ENCODE assay signal across 18 cellular contexts in the genomic region with DNA sequence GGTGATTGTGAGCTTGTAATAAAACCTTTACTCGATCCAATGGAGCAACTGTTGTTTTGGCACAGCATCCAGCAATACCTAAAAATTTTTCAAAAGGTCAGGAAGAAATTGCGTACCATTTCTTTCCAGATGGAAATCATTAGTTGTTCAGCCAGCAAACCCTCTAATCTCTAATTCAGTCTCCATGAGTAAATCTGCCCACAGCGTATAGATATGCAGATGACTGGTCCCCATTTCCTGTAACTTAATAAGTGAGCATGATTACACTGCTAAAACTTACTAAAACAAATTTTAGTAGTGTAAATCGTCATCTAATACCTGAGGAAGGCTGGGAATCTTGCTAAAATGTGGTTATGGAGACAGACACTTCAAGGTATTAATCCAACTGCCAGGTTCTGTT. TPM values are rescaled to one million over a fixed set of nuclear protein-coding genes. Genes with fewer than 3 reads are reported as not detected.
DNase-seq lines count a peak whose midpoint lies in the region; ATAC-seq and TF ChIP-seq lines count a peak whose summit lies in the region.
"Had no signal": no experiment of that assay in that cellular context is flagged by ENCODE, and none has a peak within 500 bp of the region (broad histone marks: within the 10 kb centered on the region; RNA-seq: fewer than 3 reads in every experiment).

No MANE protein-coding gene starts in this region.

- H3K4me3 Mint-ChIP-seq in activated T-cell treated with anti-CD3 and anti-CD28 coated beads, Interleukin-2, amount 50 U/mL, for 24 hours: no peak overlapping the region
- H3K4me3 Mint-ChIP-seq in progenitor cell of endocrine pancreas (ENCODE audit: low read depth): no peak overlapping the region
- H3K4me3 Mint-ChIP-seq: activated CD8-positive, alpha-beta T cell treated with anti-CD3 and anti-CD28 coated beads, Interleukin-2, amount 10 ng/mL, durations not matched to agents 7 days and 5 days had no signal

- H3K4me1 ChIP-seq in right cardiac atrium (ENCODE audit: control insufficient read depth, insufficient read depth, low read length): no peaks in the 10 kb centered on the region

- no peak overlapping the region for H3K27ac ChIP-seq in right cardiac atrium (ENCODE audit: low read length)

- H3K4me1 Mint-ChIP-seq in activated T-cell treated with anti-CD3 and anti-CD28 coated beads, Interleukin-2, amount 50 U/mL, for 24 hours (ENCODE audit: low read depth): peaks cover 9% of the 10 kb centered on the region
- H3K4me1 Mint-ChIP-seq in progenitor cell of endocrine pancreas (ENCODE audit: low read depth): peaks cover 16% of the 10 kb centered on the region

- no peaks in the 10 kb centered on the region for H3K9me3 Mint-ChIP-seq in activated T-cell treated with anti-CD3 and anti-CD28 coated beads, Interleukin-2, amount 50 U/mL, for 24 hours
- H3K9me3 Mint-ChIP-seq in progenitor cell of endocrine pancreas (ENCODE audit: low read depth): no peaks in the 10 kb centered on the region

- H3K36me3 Mint-ChIP-seq in activated T-cell treated with anti-CD3 and anti-CD28 coated beads, Interleukin-2, amount 50 U/mL, for 24 hours (ENCODE audit: low read depth): peaks cover 50% of the 10 kb centered on the region
- peaks cover 7% of the 10 kb centered on the region for H3K36me3 Mint-ChIP-seq in progenitor cell of endocrine pancreas (ENCODE audit: insufficient read depth)

- intact Hi-C loops in right cardiac atrium (cut with DNase I): no loop called here

- TF ChIP-seq CTCF in epithelial cell of esophagus (IDR thresholded peaks at IDR 0.05; ENCODE audit: insufficient read depth, low read depth, low read length, missing control alignments) (no peak), progenitor cell of endocrine pancreas (IDR thresholded peaks at IDR 0.05; ENCODE audit: unreplicated experiment) (no peak)

- H3K27me3 ChIP-seq in right cardiac atrium (ENCODE audit: control insufficient read depth, insufficient read depth): no peaks in the 10 kb centered on the region

- 64% methylated on average over 4 of the region's 4 CpGs for WGBS in right cardiac atrium

- ATAC-seq in right cardiac atrium: no peak
- ATAC-seq in GM18861 (IDR thresholded peaks at IDR 0.05; ENCODE audit: unreplicated experiment): no peak
- ATAC-seq in GM18520 (IDR thresholded peaks at IDR 0.05; ENCODE audit: unreplicated experiment): no peak
- ATAC-seq: activated CD8-positive, alpha-beta T cell treated with anti-CD3 and anti-CD28 coated beads, Interleukin-2, amount 10 ng/mL, durations not matched to agents 7 days and 5 days; Panc1; sciatic nerve had no signal

- no peaks in the 10 kb centered on the region for H3K27me3 Mint-ChIP-seq in activated T-cell treated with anti-CD3 and anti-CD28 coated beads, Interleukin-2, amount 50 U/mL, for 24 hours
- no peaks in the 10 kb centered on the region for H3K27me3 Mint-ChIP-seq in progenitor cell of endocrine pancreas

- H3K4me3 ChIP-seq in epithelial cell of esophagus (ENCODE audit: low read length): no peak overlapping the region
- no peak overlapping the region for H3K4me3 ChIP-seq in right cardiac atrium (ENCODE audit: low read length)

- no peak for DNase-seq in activated T-cell treated with anti-CD3 and anti-CD28 coated beads, Interleukin-2, amount 50 U/mL, for 24 hours
- DNase-seq in activated T-cell treated with anti-CD3 and anti-CD28 coated beads, Interleukin-2, amount 50 U/mL, for 1 hour: no peak
- DNase-seq in HS-5 (ENCODE audit: low read depth): peak; percentile 56
- peak; percentile 13 for DNase-seq in epithelial cell of esophagus (ENCODE audit: low read depth)
- no peak for DNase-seq in progenitor cell of endocrine pancreas (ENCODE audit: low spot score, unreplicated experiment)
- no peak for DNase-seq in right cardiac atrium
- DNase-seq: activated CD8-positive, alpha-beta T cell treated with anti-CD3 and anti-CD28 coated beads, Interleukin-2, amount 10 ng/mL, durations not matched to agents 7 days and 5 days; activated gamma-delta T cell; effector CD4-positive, alpha-beta T cell; KBM-7; NCI-H1092 treated with DMSO at 0.1 percent for 48 hours; NCI-H82; stimulated activated CD4-positive, alpha-beta T cell treated with anti-CD3 and anti-CD28 coated beads, Interleukin-4, amount 100 ng/mL, for 4 hours; trophoblast cell had no signal

- H3K27ac Mint-ChIP-seq in activated T-cell treated with anti-CD3 and anti-CD28 coated beads, Interleukin-2, amount 50 U/mL, for 24 hours: peak overlapping the region; percentile 38
- H3K27ac Mint-ChIP-seq in progenitor cell of endocrine pancreas: peak overlapping the region; percentile 86
- H3K27ac Mint-ChIP-seq: activated CD8-positive, alpha-beta T cell treated with anti-CD3 and anti-CD28 coated beads, Interleukin-2, amount 10 ng/mL, durations not matched to agents 7 days and 5 days had no signal

- H3K9me3 ChIP-seq in right cardiac atrium (ENCODE audit: control insufficient read depth, low read length): no peaks in the 10 kb centered on the region

RNA-seq across cellular contexts. Expression of a gene that starts 10.6 kb away (rescaled TPM):
- total RNA-seq in progenitor cell of endocrine pancreas: 27.5 and 32.3 TPM in 2 replicates
- 10 to 100 TPM; 16.3 to 21.8 (median 18.9) TPM for total RNA-seq in right cardiac atrium
- polyA plus RNA-seq in right cardiac atrium: 11.1 TPM

RNA-seq across cellular contexts. Expression of a gene that starts 43.4 kb away (rescaled TPM):
- total RNA-seq in progenitor cell of endocrine pancreas: 36.2 and 37.3 TPM in 2 replicates
- 1 to 10 TPM; 2.8 to 5.2 (median 4.5) TPM for total RNA-seq in right cardiac atrium
- 0.32 TPM for polyA plus RNA-seq in right cardiac atrium

RNA-seq across cellular contexts. Expression of a gene that starts 45.0 kb away (rescaled TPM):
- total RNA-seq in progenitor cell of endocrine pancreas (33.3 and 34.5 TPM in 2 replicates), right cardiac atrium (1 to 10 TPM; 1.8 to 3.8 (median 2.5) TPM)
- polyA plus RNA-seq in right cardiac atrium: 0.97 TPM

Comparison
In these comparisons a context has a peak if more than half of its experiments do, and no peak if none do; other contexts are left out.
1. DNase-seq: peak in HS-5 (single experiment) and epithelial cell of esophagus (single experiment); none in activated T-cell treated with anti-CD3 and anti-CD28 coated beads, Interleukin-2, amount 50 U/mL, for 24 hours (single experiment), activated T-cell treated with anti-CD3 and anti-CD28 coated beads, Interleukin-2, amount 50 U/mL, for 1 hour (single experiment), progenitor cell of endocrine pancreas (single experiment) and right cardiac atrium (0 of 3).